ENCODE assay signal across 1 cellular context in the genomic region with DNA sequence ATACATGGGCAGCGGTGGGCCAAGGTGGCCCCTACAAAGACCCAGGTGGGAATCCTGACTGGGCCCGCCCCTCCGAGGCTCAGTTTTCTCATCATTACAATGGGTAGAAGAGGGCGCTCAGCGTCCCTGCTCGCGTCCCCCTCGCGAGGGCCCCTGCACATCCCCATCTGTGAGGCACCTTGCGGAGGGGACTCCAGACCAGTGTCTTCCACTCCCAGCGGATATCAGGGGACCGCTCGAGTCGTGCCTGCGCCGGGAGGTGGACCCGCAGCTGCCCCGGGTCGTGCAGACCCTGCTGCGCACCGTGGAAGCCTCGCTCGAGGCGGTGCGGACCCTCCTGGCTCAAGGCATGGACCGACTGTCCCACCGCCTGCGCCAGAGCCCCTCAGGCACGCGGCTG.
TF ChIP-seq lines count a peak whose summit lies in the region.

No MANE protein-coding gene starts in this region.

TF ChIP-seq in HCT116, 20 proteins besides CTCF, POLR2A, EP300 and RAD21:
- TF ChIP-seq SIN3A (IDR thresholded peaks at IDR 0.05; ENCODE audit: low read depth) = no peak
- no peak for TF ChIP-seq POLR2AphosphoS5 (IDR thresholded peaks at IDR 0.05; ENCODE audit: low read depth, low read length)
- TF ChIP-seq EGR1 (IDR thresholded peaks at IDR 0.05; ENCODE audit: low read depth) = no peak
- TF ChIP-seq EZH2 (IDR thresholded peaks at IDR 0.05) = no peak
- no peak for TF ChIP-seq SP1 (IDR thresholded peaks at IDR 0.05; ENCODE audit: low read depth)
- TF ChIP-seq YY1 (IDR thresholded peaks at IDR 0.05; ENCODE audit: extremely low read depth, insufficient replicate concordance, low read depth, low read length) = no peak
- no peak for TF ChIP-seq CBX3 (IDR thresholded peaks at IDR 0.05; ENCODE audit: low read depth)
- TF ChIP-seq FOSL1 (IDR thresholded peaks at IDR 0.05; ENCODE audit: low read depth) = no peak
- TF ChIP-seq ELF1 (IDR thresholded peaks at IDR 0.05; ENCODE audit: borderline replicate concordance, low read depth) = no peak
- no peak for TF ChIP-seq JUND (IDR thresholded peaks at IDR 0.05)
